1 cellular context compared by ENCODE assay signal in the genomic region with DNA sequence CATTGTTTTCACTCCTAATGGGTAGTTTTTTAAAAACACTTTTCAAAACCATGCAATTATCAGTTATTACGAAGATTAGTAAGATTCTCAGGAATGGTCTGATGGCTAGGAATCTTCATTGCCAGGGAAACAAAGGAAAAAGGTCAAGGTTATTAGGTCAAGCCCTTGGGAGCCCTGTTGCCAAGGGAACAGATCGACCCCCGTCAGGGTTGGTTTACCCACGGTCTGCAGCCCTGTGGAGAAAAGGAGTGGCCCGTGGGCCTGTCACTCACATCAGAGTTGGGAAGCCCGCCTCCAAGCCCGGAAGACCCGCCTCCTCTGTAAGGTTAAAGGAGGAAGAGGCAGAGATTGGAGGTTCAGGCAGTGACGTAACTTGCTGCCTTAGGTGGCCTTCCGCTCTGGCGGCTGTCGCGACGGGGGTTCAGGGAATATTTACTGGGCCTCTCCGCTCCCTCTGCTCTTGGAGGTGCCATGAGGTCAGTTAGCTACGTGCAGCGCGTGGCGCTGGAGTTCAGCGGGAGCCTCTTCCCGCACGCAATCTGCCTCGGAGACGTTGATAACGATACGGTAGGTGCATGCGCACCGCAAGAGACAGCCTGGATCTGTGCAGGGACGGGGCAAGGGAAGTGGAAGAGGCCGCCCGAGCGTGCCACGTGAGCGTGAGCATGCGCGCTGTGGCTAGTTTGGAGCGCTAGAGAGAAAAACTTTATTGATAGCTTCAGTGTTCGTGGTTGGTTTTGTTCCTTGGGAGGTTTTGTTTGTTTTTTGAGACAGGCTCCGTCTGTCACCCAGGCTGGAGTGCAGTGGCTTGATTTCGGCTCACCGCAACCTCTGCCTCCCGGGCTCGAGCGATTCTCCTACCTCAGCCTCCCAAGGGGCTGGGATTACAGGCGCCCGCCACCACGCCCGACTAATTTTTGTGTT.
TF ChIP-seq lines count a peak whose summit lies in the region.

Gene ITFG2 (plus strand): TSS at position 379 of the 924 bp plus-strand sequence. CDS start 93 bp downstream, at position 472.

TF ChIP-seq in SK-N-SH, 30 proteins besides CTCF, POLR2A, EP300 and RAD21 (continued from another document):
- TF ChIP-seq, protein P1, sequence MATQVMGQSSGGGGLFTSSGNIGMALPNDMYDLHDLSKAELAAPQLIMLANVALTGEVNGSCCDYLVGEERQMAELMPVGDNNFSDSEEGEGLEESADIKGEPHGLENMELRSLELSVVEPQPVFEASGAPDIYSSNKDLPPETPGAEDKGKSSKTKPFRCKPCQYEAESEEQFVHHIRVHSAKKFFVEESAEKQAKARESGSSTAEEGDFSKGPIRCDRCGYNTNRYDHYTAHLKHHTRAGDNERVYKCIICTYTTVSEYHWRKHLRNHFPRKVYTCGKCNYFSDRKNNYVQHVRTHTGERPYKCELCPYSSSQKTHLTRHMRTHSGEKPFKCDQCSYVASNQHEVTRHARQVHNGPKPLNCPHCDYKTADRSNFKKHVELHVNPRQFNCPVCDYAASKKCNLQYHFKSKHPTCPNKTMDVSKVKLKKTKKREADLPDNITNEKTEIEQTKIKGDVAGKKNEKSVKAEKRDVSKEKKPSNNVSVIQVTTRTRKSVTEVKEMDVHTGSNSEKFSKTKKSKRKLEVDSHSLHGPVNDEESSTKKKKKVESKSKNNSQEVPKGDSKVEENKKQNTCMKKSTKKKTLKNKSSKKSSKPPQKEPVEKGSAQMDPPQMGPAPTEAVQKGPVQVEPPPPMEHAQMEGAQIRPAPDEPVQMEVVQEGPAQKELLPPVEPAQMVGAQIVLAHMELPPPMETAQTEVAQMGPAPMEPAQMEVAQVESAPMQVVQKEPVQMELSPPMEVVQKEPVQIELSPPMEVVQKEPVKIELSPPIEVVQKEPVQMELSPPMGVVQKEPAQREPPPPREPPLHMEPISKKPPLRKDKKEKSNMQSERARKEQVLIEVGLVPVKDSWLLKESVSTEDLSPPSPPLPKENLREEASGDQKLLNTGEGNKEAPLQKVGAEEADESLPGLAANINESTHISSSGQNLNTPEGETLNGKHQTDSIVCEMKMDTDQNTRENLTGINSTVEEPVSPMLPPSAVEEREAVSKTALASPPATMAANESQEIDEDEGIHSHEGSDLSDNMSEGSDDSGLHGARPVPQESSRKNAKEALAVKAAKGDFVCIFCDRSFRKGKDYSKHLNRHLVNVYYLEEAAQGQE (IDR thresholded peaks at IDR 0.05; ENCODE audit: low read depth, low read length): 0 out of 2 replicates have a peak, but pooled peaks have one; percentile 14
- TF ChIP-seq PBX3 (IDR thresholded peaks at IDR 0.05) (peak; percentile 99), SIN3A (IDR thresholded peaks at IDR 0.05; ENCODE audit: borderline replicate concordance, low read depth, low read length) (peak; percentile 41; the same call in 1 of the 2 replicates), GATA2 (CRISPR knock-in tag; IDR thresholded peaks at IDR 0.05) (no peak), YY1 (IDR thresholded peaks at IDR 0.05; ENCODE audit: low read depth) (0 out of 2 replicates have a peak, but pooled peaks have one; percentile 65), MXI1 (IDR thresholded peaks at IDR 0.05; ENCODE audit: low read depth, low read length) (peak; percentile 97), EZH2phosphoT487 (IDR thresholded peaks at IDR 0.05; ENCODE audit: borderline replicate concordance, low read depth) (no peak), TCF12 (IDR thresholded peaks at IDR 0.05) (0 out of 2 replicates have a peak, but pooled peaks have one; percentile 23), MAX (IDR thresholded peaks at IDR 0.05; ENCODE audit: low read depth) (peak; percentile 96)
